In genomic region chr6:158818008-158818579, GRCh38 we compare ENCODE assay signal across 8 cellular contexts. TPM values are rescaled to one million over a fixed set of nuclear protein-coding genes. Genes with fewer than 3 reads are reported as not detected.
A peak's percentile ranks its signal among the peaks of the same experiment; 100 is the strongest.
DNase-seq lines count a peak whose midpoint lies in the region; ATAC-seq and TF ChIP-seq lines count a peak whose summit lies in the region.

No MANE protein-coding gene starts in this region.

- ATAC-seq in HG02943 (IDR thresholded peaks at IDR 0.05; ENCODE audit: low read depth, unreplicated experiment) (peak; percentile 34), lower lobe of right lung (peak; percentile 85 to 91)

- peak; percentile 84 for DNase-seq in NCI-H82 (lab: John Stamatoyannopoulos, UW)
- no peak for DNase-seq in NCI-H82 treated with DMSO at 0.1 percent for 48 hours (lab: John Stamatoyannopoulos, UW; ENCODE audit: unreplicated experiment)
- peak; percentile 69 for DNase-seq in NCI-H460 (ENCODE audit: extremely low read depth, low read depth)
- DNase-seq in activated CD4-positive, alpha-beta T cell treated with anti-CD3 and anti-CD28 coated beads, Interleukin-2, amount 50 U/mL, for 48 hours, result peak; percentile 82 to 84
- DNase-seq in dorsolateral prefrontal cortex, result peak in 4 of 10 donors; percentile 46 to 67 (median 58)
- peak; percentile 91 for DNase-seq in lower lobe of right lung
- peak; percentile 70 to 75 (median 70) for DNase-seq in stimulated activated CD4-positive, alpha-beta T cell treated with anti-CD3 and anti-CD28 coated beads, TNF-alpha, amount 100 ng/mL, for 48 hours (ENCODE audit: low read depth in 3 of 3)

- H3K36me3 ChIP-seq in lower lobe of right lung, result no peaks in the 10 kb centered on the region

- peak overlapping the region; percentile 49 to 88 (median 72) for H3K4me3 ChIP-seq in dorsolateral prefrontal cortex
- H3K4me3 ChIP-seq in lower lobe of right lung, result peak overlapping the region; percentile 82

- TF ChIP-seq CTCF in dorsolateral prefrontal cortex (IDR thresholded peaks at IDR 0.05 in 54 of 56, conservative IDR thresholded peaks at IDR 0.05 in 2 of 56; ENCODE audit: low read depth in 1 of 56, partially characterized antibody in 56 of 56) (no peak), lower lobe of right lung (IDR thresholded peaks at IDR 0.05) (no peak)

- peaks cover 34% of the 10 kb centered on the region for H3K4me1 ChIP-seq in lower lobe of right lung

- intact Hi-C loops in dorsolateral prefrontal cortex (cut with DNase I) (loop anchor here in 1 of 2 donors (10.0 kb wide), 1 partner anchor 103 kb away; no protein-coding TSS in a partner anchor), lower lobe of right lung (cut with DNase I) (no loop called here)

- H3K27me3 ChIP-seq in dorsolateral prefrontal cortex (peaks cover 0 to 28% (median 3%) of the 10 kb centered on the region in 45 donors), lower lobe of right lung (ENCODE audit: low read depth) (no peaks in the 10 kb centered on the region)

- H3K27ac ChIP-seq in dorsolateral prefrontal cortex (peak overlapping the region in 54 of 59 donors; percentile 29 to 94 (median 78)), lower lobe of right lung (peak overlapping the region; percentile 97)

- H3K9me3 ChIP-seq in lower lobe of right lung, result no peaks in the 10 kb centered on the region

RNA-seq across cellular contexts. Expression of gene EZR, which starts 1.1 kb away (rescaled TPM):
- 198 and 231 TPM in 2 replicates for total RNA-seq in NCI-H460 (2014; rRNA removed; shearing (Covaris generic))
- polyA plus RNA-seq in NCI-H460 (2014; cell fraction: nucleus; rRNA removed), result 220 and 261 TPM in 2 replicates
- total RNA-seq in dorsolateral prefrontal cortex, result 100 to 1,000 TPM in 20 of 120 experiments, 10 to 100 TPM in 100; 41.2 to 336 (median 78.7) TPM
- total RNA-seq in lower lobe of right lung, result 254 TPM
